In the genomic region with DNA sequence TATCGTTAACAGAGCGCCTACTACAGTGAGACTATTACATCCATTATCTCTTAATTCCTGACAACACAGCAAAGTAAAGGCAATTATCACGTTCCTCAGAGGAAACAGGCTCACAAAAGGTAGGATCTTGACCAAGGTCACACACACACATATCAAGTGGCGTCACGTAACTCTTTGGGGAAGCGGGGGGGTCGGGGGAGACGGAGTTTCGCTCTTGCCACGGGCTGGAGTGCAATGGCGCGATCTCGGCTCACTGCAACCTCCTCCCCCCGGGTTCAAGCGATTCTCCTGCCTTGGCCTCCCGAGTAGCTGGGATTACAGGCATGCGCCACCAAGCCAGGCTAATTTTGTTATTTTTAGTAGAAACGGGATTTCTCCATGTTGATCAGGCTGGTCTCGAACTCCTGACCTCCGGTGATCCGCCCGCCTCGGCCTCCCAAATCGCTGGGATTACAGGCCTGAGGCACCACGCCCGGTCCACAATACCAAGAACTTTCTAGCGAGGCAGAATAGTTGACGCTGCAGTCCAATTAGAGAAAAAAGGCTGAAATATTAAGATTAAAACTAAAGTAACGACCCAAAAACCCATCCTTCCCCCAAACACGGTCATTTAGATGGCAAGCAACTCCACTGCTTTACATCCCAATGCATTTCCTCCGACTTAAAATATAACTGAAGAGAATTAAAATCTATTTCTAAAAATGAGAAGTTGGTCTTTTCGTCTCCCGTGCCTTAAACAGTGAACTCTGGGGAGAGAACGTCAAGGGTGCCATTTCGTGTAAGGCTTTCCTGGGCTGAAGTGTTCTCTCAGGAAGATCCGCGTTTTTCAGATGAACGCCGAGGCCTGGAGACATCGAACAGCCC, we compare ENCODE assay signal across 8 cellular contexts. TPM values are rescaled to one million over a fixed set of nuclear protein-coding genes. Genes with fewer than 3 reads are reported as not detected.
DNase-seq lines count a peak whose midpoint lies in the region; ATAC-seq and TF ChIP-seq lines count a peak whose summit lies in the region.

No MANE protein-coding gene starts in this region.

- intact Hi-C loops in body of pancreas (cut with DNase I) (no loop called here), left colon (cut with DNase I, micrococcal nuclease) (no loop called here)

- H3K36me3 ChIP-seq in body of pancreas (replicated peaks in 1 of 2; ENCODE audit: insufficient read depth in 1 of 2, low read depth in 2 of 2): peaks cover 0 to 2% of the 10 kb centered on the region in 2 donors

- peak in 2 of 3 donors; percentile 52 to 63 for TF ChIP-seq POLR2A in body of pancreas (IDR thresholded peaks at IDR 0.05)

- no peak for DNase-seq in AG09309 (ENCODE audit: low read depth)
- DNase-seq in HFF-Myc (ENCODE audit: extremely low read depth, low read depth): no peak
- peak; percentile 46 for DNase-seq in T-helper 9 cell
- peak; percentile 63 to 80 (median 70) for DNase-seq in body of pancreas
- DNase-seq in left colon: peak; percentile 63 to 70
- DNase-seq in stimulated activated CD4-positive, alpha-beta T cell treated with anti-CD3 and anti-CD28 coated beads, Interleukin-4, amount 100 ng/mL, for 48 hours (ENCODE audit: low read depth in 2 of 2): peak; percentile 49 to 51
- DNase-seq in SHP77 treated with DMSO at 0.1 percent for 48 hours (lab: John Stamatoyannopoulos, UW): no peak
- DNase-seq in T1000 (lab: John Stamatoyannopoulos, UW): no peak

- H3K4me3 ChIP-seq in AG09309 (ENCODE audit: control insufficient read depth, low read depth, low read length) (peak overlapping the region; percentile 58), HFF-Myc (replicated peaks; ENCODE audit: low read depth, low read length) (peak overlapping the region; percentile 94), body of pancreas (peak overlapping the region; percentile 71 to 78)

- peak overlapping the region; percentile 99 to 100 (median 100) for H3K27ac ChIP-seq in body of pancreas

- no peaks in the 10 kb centered on the region for H3K27me3 ChIP-seq in body of pancreas

- H3K4me1 ChIP-seq in body of pancreas: peaks cover 50% of the 10 kb centered on the region

- ATAC-seq in body of pancreas (peak; percentile 12), left colon (peak; percentile 25)

- WGBS in body of pancreas, 2 donors: 1 to 2% methylated on average over 28 to 39 of the region's 40 CpGs

- H3K9me3 ChIP-seq in body of pancreas: no peaks in the 10 kb centered on the region

- TF ChIP-seq CTCF in AG09309 (IDR thresholded peaks at IDR 0.05; ENCODE audit: control insufficient read depth, insufficient read depth, low read depth, low read length, missing control alignments) (no peak), HFF-Myc (IDR thresholded peaks at IDR 0.05; ENCODE audit: low read depth, low read length, missing control alignments) (no peak), body of pancreas (IDR thresholded peaks at IDR 0.05) (no peak)

RNA-seq across cellular contexts. Expression of a gene that starts 1.1 kb away (rescaled TPM):
- total RNA-seq in body of pancreas (100 to 1,000 TPM; 403 to 467 TPM), left colon (100 to 1,000 TPM; 300 to 349 TPM)

RNA-seq across cellular contexts. Expression of a gene that starts 37.1 kb away (rescaled TPM):
- total RNA-seq in body of pancreas: 10 to 100 TPM in 1 of 2 donors, 1 to 10 TPM in 1; 5.6 to 16.3 TPM
- total RNA-seq in left colon: 10 to 100 TPM; 17.2 to 22.7 TPM

RNA-seq across cellular contexts. Expression of a gene that starts 50.0 kb away (rescaled TPM):
- total RNA-seq in body of pancreas (not detected), left colon (not detected)

Comparison
In these comparisons a context has a peak if more than half of its experiments do, and no peak if none do; other contexts are left out.
1. DNase-seq: peak in T-helper 9 cell (single experiment), body of pancreas (4 of 4), left colon (2 of 2) and stimulated activated CD4-positive, alpha-beta T cell treated with anti-CD3 and anti-CD28 coated beads, Interleukin-4, amount 100 ng/mL, for 48 hours (2 of 2); none in AG09309 (single experiment), HFF-Myc (single experiment), SHP77 treated with DMSO at 0.1 percent for 48 hours (single experiment) and T1000 (single experiment).
2. Peak in every context shown above with its lines, with median percentiles within 50 percentile points of each other: H3K4me3 ChIP-seq.